Comparison of ENCODE assay signal across 14 cellular contexts in the genomic region with DNA sequence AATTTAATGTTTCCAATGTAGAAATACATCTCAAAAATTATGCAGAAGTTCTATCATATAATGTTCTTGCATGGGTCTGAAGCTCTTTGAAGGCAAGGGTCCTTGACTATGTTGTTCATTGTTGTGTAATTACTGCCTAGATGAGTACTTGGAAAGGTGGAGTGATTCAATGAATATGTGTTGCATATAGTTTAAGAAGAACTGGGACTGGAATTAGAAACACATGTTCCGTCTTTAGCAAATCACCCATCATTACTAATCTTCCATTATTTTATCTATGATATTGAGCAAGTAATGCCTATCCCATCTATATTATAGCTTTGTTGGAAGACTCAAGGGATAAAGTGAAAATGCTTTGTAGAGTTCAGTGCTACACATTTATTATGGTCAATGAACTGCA.
"Had no signal": no experiment of that assay in that cellular context is flagged by ENCODE, and none has a peak within 500 bp of the region (broad histone marks: within the 10 kb centered on the region; RNA-seq: fewer than 3 reads in every experiment).

No MANE protein-coding gene starts in this region.

- H3K9me3 ChIP-seq: colonic mucosa had no signal

- H3K4me1 Mint-ChIP-seq: activated CD4-positive, alpha-beta T cell treated with anti-CD3 and anti-CD28 coated beads, Interleukin-2, amount 10 ng/mL, durations not matched to agents 24 days and 14 days; stimulated activated naive CD8-positive, alpha-beta T cell treated with anti-CD3 and anti-CD28 coated beads, Interleukin-15, amount 100 ng/mL, for 72 hours had no signal

- H3K36me3 ChIP-seq: brain microvascular endothelial cell, colonic mucosa had no signal

- DNase-seq: activated CD4-positive, alpha-beta T cell treated with anti-CD3 and anti-CD28 coated beads, Interleukin-2, amount 10 ng/mL, durations not matched to agents 24 days and 14 days; activated CD8-positive, alpha-beta memory T cell treated with anti-CD3 and anti-CD28 coated beads, Interleukin-2, amount 50 U/mL, for 4 hours; activated naive CD4-positive, alpha-beta T cell treated with anti-CD3 and anti-CD28 coated beads for 36 hours; activated T-cell treated with anti-CD3 and anti-CD28 coated beads, Interleukin-2, amount 50 U/mL, for 4 hours; aorta; brain microvascular endothelial cell; central memory CD4-positive, alpha-beta T cell; colonic mucosa; left cardiac atrium; retina; stimulated activated naive CD8-positive, alpha-beta T cell treated with anti-CD3 and anti-CD28 coated beads, Interleukin-15, amount 100 ng/mL, for 72 hours; T-helper 1 cell; T-helper 9 cell; trophoblast cell had no signal

- H3K4me3 Mint-ChIP-seq: activated CD4-positive, alpha-beta T cell treated with anti-CD3 and anti-CD28 coated beads, Interleukin-2, amount 10 ng/mL, durations not matched to agents 24 days and 14 days; activated naive CD4-positive, alpha-beta T cell treated with anti-CD3 and anti-CD28 coated beads for 36 hours; activated T-cell treated with anti-CD3 and anti-CD28 coated beads, Interleukin-2, amount 50 U/mL, for 4 hours; stimulated activated naive CD8-positive, alpha-beta T cell treated with anti-CD3 and anti-CD28 coated beads, Interleukin-15, amount 100 ng/mL, for 72 hours had no signal

- H3K4me3 ChIP-seq: colonic mucosa had no signal

- H3K4me1 ChIP-seq: colonic mucosa had no signal

- H3K27ac ChIP-seq: brain microvascular endothelial cell, colonic mucosa had no signal

- H3K9me3 Mint-ChIP-seq: activated CD4-positive, alpha-beta T cell treated with anti-CD3 and anti-CD28 coated beads, Interleukin-2, amount 10 ng/mL, durations not matched to agents 24 days and 14 days; activated naive CD4-positive, alpha-beta T cell treated with anti-CD3 and anti-CD28 coated beads for 36 hours; activated T-cell treated with anti-CD3 and anti-CD28 coated beads, Interleukin-2, amount 50 U/mL, for 4 hours had no signal

- H3K27ac Mint-ChIP-seq: activated CD4-positive, alpha-beta T cell treated with anti-CD3 and anti-CD28 coated beads, Interleukin-2, amount 10 ng/mL, durations not matched to agents 24 days and 14 days; activated naive CD4-positive, alpha-beta T cell treated with anti-CD3 and anti-CD28 coated beads for 36 hours; stimulated activated naive CD8-positive, alpha-beta T cell treated with anti-CD3 and anti-CD28 coated beads, Interleukin-15, amount 100 ng/mL, for 72 hours had no signal

- H3K27me3 ChIP-seq: brain microvascular endothelial cell, colonic mucosa had no signal

- H3K27me3 Mint-ChIP-seq: activated CD4-positive, alpha-beta T cell treated with anti-CD3 and anti-CD28 coated beads, Interleukin-2, amount 10 ng/mL, durations not matched to agents 24 days and 14 days; stimulated activated naive CD8-positive, alpha-beta T cell treated with anti-CD3 and anti-CD28 coated beads, Interleukin-15, amount 100 ng/mL, for 72 hours had no signal
